Comparison of ENCODE assay signal across 9 cellular contexts in genomic region chr7:46156835-46157234, GRCh38.
"Had no signal": no experiment of that assay in that cellular context is flagged by ENCODE, and none has a peak within 500 bp of the region (broad histone marks: within the 10 kb centered on the region; RNA-seq: fewer than 3 reads in every experiment).

No MANE protein-coding gene starts in this region.

- H3K9me3 Mint-ChIP-seq: HFFc6, IgD-negative memory B cell had no signal

- ATAC-seq: HCT116, HepG2 had no signal

- H3K4me1 Mint-ChIP-seq: IgD-negative memory B cell had no signal

- H3K9me3 ChIP-seq: HAP-1 had no signal

- H3K4me3 ChIP-seq: HAP-1 had no signal

- H3K36me3 Mint-ChIP-seq: IgD-negative memory B cell had no signal

- FAIRE-seq: HepG2 had no signal

- H3K27me3 Mint-ChIP-seq: IgD-negative memory B cell had no signal

- H3K27ac ChIP-seq: HL-60 had no signal

- H3K36me3 ChIP-seq: HAP-1 had no signal

- DNase-seq: GOT3, H7, HFFc6, KBM-7 had no signal

- H3K4me1 ChIP-seq: HAP-1 had no signal

- H3K27ac Mint-ChIP-seq: HFFc6, IgD-negative memory B cell had no signal

- H3K4me3 Mint-ChIP-seq: HFFc6, IgD-negative memory B cell had no signal
